Comparison of ENCODE assay signal across 8 cellular contexts in the genomic region with DNA sequence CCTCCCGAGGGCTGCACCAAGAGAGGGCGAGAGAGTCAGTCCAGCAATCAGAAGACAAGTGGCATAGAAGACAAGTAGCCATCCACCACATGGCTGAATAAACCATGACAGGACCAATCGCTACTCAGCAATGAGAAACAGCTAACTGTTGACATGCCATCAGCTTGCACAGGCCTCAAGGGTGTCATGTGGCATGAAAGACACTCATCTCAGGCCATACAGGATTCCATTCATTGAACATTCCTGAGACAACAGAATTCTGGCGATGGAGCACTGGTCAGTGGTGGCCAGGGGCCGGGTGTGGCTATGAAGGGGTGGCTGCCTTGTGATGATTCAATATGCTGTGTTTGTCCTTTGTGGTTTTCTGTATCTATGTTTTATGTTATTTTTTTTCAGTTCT.
DNase-seq lines count a peak whose midpoint lies in the region; FAIRE-seq and TF ChIP-seq lines count a peak whose summit lies in the region.
"Not testable (repeated sequence)": the region's sequence is repeated elsewhere in the genome, so short reads cannot be mapped to it uniquely, and the experiment has no call there.

No MANE protein-coding gene starts in this region.

- DNase-seq in A172 (ENCODE audit: low spot score) (peak; percentile 75), EH (ENCODE audit: low read depth) (peak; percentile 71), H54 (ENCODE audit: insufficient read length, low spot score) (peak; percentile 4), LHCN-M2 (ENCODE audit: low read depth) (peak; percentile 31), RPMI7951 (ENCODE audit: low read depth) (peak; percentile 69), astrocyte (ENCODE audit: low read depth) (peak; percentile 5), fibroblast of mammary gland (ENCODE audit: low read depth) (peak; percentile 49), myocyte (ENCODE audit: low read depth) (peak; percentile 80)

- H3K9ac ChIP-seq in astrocyte (ENCODE audit: low read length) = not testable (repeated sequence)

- not testable (repeated sequence) for H3K79me2 ChIP-seq in astrocyte (ENCODE audit: insufficient read depth, low read length)

- not testable (repeated sequence) for H3K4me2 ChIP-seq in astrocyte (ENCODE audit: low read length)

- H2AFZ ChIP-seq in astrocyte (ENCODE audit: low read depth, low read length) = not testable (repeated sequence)

- not testable (repeated sequence) for TF ChIP-seq POLR2A in H54 (IDR thresholded peaks at IDR 0.05; ENCODE audit: low read depth, low read length)

- not testable (repeated sequence) for H3K36me3 ChIP-seq in astrocyte (ENCODE audit: insufficient read depth, low read length)

- H3K27ac ChIP-seq in astrocyte (ENCODE audit: low read depth, low read length) = not testable (repeated sequence)

- not testable (repeated sequence) for H3K4me3 ChIP-seq in astrocyte (ENCODE audit: insufficient read depth, low read depth, low read length); fibroblast of mammary gland (ENCODE audit: control insufficient read depth, low read depth, low read length)

- not testable (repeated sequence) for H3K9me3 ChIP-seq in astrocyte (ENCODE audit: insufficient read depth, low read depth, low read length)

- not testable (repeated sequence) for H3K4me1 ChIP-seq in astrocyte (ENCODE audit: insufficient read depth, low read length)

- H3K27me3 Mint-ChIP-seq in astrocyte (ENCODE audit: low read depth, unreplicated experiment) = not testable (repeated sequence)

- not testable (repeated sequence) for H3K4me1 Mint-ChIP-seq in astrocyte (ENCODE audit: low read depth, unreplicated experiment)

- H3K4me3 Mint-ChIP-seq in astrocyte (ENCODE audit: unreplicated experiment) = not testable (repeated sequence)

- not testable (repeated sequence) for TF ChIP-seq CTCF in astrocyte (IDR thresholded peaks at IDR 0.05; ENCODE audit: insufficient read depth, low read depth, low read length); fibroblast of mammary gland (conservative IDR thresholded peaks at IDR 0.05; ENCODE audit: control insufficient read depth, insufficient read depth, low read depth, low read length)

- not testable (repeated sequence) for H4K20me1 ChIP-seq in astrocyte (ENCODE audit: insufficient read depth, low read length)

- H3K27ac Mint-ChIP-seq in astrocyte (ENCODE audit: unreplicated experiment) = not testable (repeated sequence)

- not testable (repeated sequence) for H3K36me3 Mint-ChIP-seq in astrocyte (ENCODE audit: low read depth, unreplicated experiment)

- not testable (repeated sequence) for H3K9me3 Mint-ChIP-seq in astrocyte (ENCODE audit: unreplicated experiment)

- not testable (repeated sequence) for H3K27me3 ChIP-seq in astrocyte (ENCODE audit: insufficient read depth, low read length)

- FAIRE-seq in H54 (lab: Jason Lieb, UNC); astrocyte (lab: Jason Lieb, UNC): not testable (repeated sequence)

Comparison
In these comparisons a context has a peak if more than half of its experiments do, and no peak if none do; other contexts are left out.
1. DNase-seq: peak in every context shown above with its lines; median percentile 80 in myocyte; 75 in A172; 71 in EH; 69 in RPMI7951; 49 in fibroblast of mammary gland; 31 in LHCN-M2; 5 in astrocyte; 4 in H54.